ENCODE assay signal across 25 cellular contexts in genomic region chr1:151713874-151714273, GRCh38. TPM values are rescaled to one million over a fixed set of nuclear protein-coding genes. Genes with fewer than 3 reads are reported as not detected.
A peak's percentile ranks its signal among the peaks of the same experiment; 100 is the strongest.
DNase-seq lines count a peak whose midpoint lies in the region; ATAC-seq and TF ChIP-seq lines count a peak whose summit lies in the region.
"Had no signal": no experiment of that assay in that cellular context is flagged by ENCODE, and none has a peak within 500 bp of the region (broad histone marks: within the 10 kb centered on the region; RNA-seq: fewer than 3 reads in every experiment).

No MANE protein-coding gene starts in this region.

- H3K4me3 Mint-ChIP-seq in glutamatergic neuron (ENCODE audit: unreplicated experiment), result peak overlapping the region; percentile 100
- H3K4me3 Mint-ChIP-seq: activated CD4-positive, alpha-beta memory T cell treated with anti-CD3 and anti-CD28 coated beads, Interleukin-2, amount 10 ng/mL, durations not matched to agents 7 days and 5 days; central memory CD8-positive, alpha-beta T cell; nephron had no signal

- H3K27me3 ChIP-seq in RWPE2 (ENCODE audit: insufficient read depth, poor library complexity, severe bottlenecking) (peaks cover 7% of the 10 kb centered on the region), hepatocyte (peaks cover 29% of the 10 kb centered on the region)

- ATAC-seq in RWPE2 (ENCODE audit: low read depth) (peak; percentile 69), GM18502 (IDR thresholded peaks at IDR 0.05; ENCODE audit: poor library complexity, unreplicated experiment) (no peak), GM18909 (IDR thresholded peaks at IDR 0.05; ENCODE audit: poor library complexity, unreplicated experiment) (no peak)
- ATAC-seq: GM12878 had no signal

- peaks cover 64% of the 10 kb centered on the region for H3K4me1 Mint-ChIP-seq in glutamatergic neuron (ENCODE audit: low read depth, unreplicated experiment)

- H3K9me3 Mint-ChIP-seq in glutamatergic neuron (ENCODE audit: unreplicated experiment), result peaks cover 22% of the 10 kb centered on the region
- H3K9me3 Mint-ChIP-seq: activated CD4-positive, alpha-beta memory T cell treated with anti-CD3 and anti-CD28 coated beads, Interleukin-2, amount 10 ng/mL, durations not matched to agents 7 days and 5 days; central memory CD8-positive, alpha-beta T cell; nephron had no signal

- H3K4me2 ChIP-seq in hepatocyte, result no peak overlapping the region

- H3K4me1 ChIP-seq in RWPE2 (ENCODE audit: insufficient read depth, poor library complexity, severe bottlenecking), result peaks cover 4% of the 10 kb centered on the region
- H3K4me1 ChIP-seq in hepatocyte (ENCODE audit: insufficient read depth), result peaks cover 17% of the 10 kb centered on the region

- H3K36me3 ChIP-seq in RWPE2 (ENCODE audit: low read depth) (no peaks in the 10 kb centered on the region), hepatocyte (replicated peaks; ENCODE audit: insufficient read depth, low read depth) (no peaks in the 10 kb centered on the region)

- H3K27ac ChIP-seq in RWPE2 (ENCODE audit: poor library complexity, severe bottlenecking) (no peak overlapping the region), hepatocyte (no peak overlapping the region)

- H3K9me2 ChIP-seq in hepatocyte (replicated peaks; ENCODE audit: insufficient read depth), result no peaks in the 10 kb centered on the region

- no peaks in the 10 kb centered on the region for H3K9me3 ChIP-seq in RWPE2 (ENCODE audit: severe bottlenecking)
- H3K9me3 ChIP-seq in hepatocyte (ENCODE audit: low read depth), result no peaks in the 10 kb centered on the region

- peaks cover 11% of the 10 kb centered on the region for H3K36me3 Mint-ChIP-seq in glutamatergic neuron (ENCODE audit: unreplicated experiment)

- peak overlapping the region; percentile 22 for H3K27ac Mint-ChIP-seq in glutamatergic neuron (ENCODE audit: unreplicated experiment)
- H3K27ac Mint-ChIP-seq: activated CD4-positive, alpha-beta memory T cell treated with anti-CD3 and anti-CD28 coated beads, Interleukin-2, amount 10 ng/mL, durations not matched to agents 7 days and 5 days; nephron had no signal

- no peaks in the 10 kb centered on the region for H3K79me2 ChIP-seq in hepatocyte

- TF ChIP-seq CTCF in RWPE2 (IDR thresholded peaks at IDR 0.05; ENCODE audit: poor library complexity, severe bottlenecking) (no peak), glutamatergic neuron (IDR thresholded peaks at IDR 0.05; ENCODE audit: partially characterized antibody, unreplicated experiment) (no peak), hepatocyte (IDR thresholded peaks at IDR 0.05; ENCODE audit: poor library complexity) (no peak)

- no peak overlapping the region for H2AFZ ChIP-seq in hepatocyte

- 94% methylated on average over 2 of the region's 2 CpGs for WGBS in hepatocyte (ENCODE audit: low lambda C conversion rate, missing lambda C conversion rate)

- H4K20me1 ChIP-seq in hepatocyte (ENCODE audit: insufficient read depth, poor library complexity, severe bottlenecking), result no peaks in the 10 kb centered on the region

- H3K4me3 ChIP-seq in RWPE2 (ENCODE audit: severe bottlenecking), result no peak overlapping the region
- H3K4me3 ChIP-seq in hepatocyte, result no peak overlapping the region
- H3K4me3 ChIP-seq: GM12878 had no signal

- peak; percentile 24 for DNase-seq in DMS 273 treated with DMSO at 0.1 percent for 48 hours (lab: John Stamatoyannopoulos, UW)
- DNase-seq in NCI-H1105 (lab: John Stamatoyannopoulos, UW), result peak; percentile 33
- DNase-seq in RWPE2 (ENCODE audit: low spot score), result no peak
- DNase-seq in glutamatergic neuron, result no peak
- DNase-seq in hepatocyte (ENCODE audit: low spot score), result no peak
- DNase-seq: activated CD4-positive, alpha-beta memory T cell treated with anti-CD3 and anti-CD28 coated beads, Interleukin-2, amount 10 ng/mL, durations not matched to agents 7 days and 5 days; activated gamma-delta T cell treated with Interleukin-2 at 50 U/mL for 16 hours; amniotic stem cell; DND-41; foreskin melanocyte; hippocampal formation; Kasumi-1; NCI-H1092; NCI-H2081; NCI-H774; OCI-M1; substantia nigra; SW 1271 had no signal

- peaks cover 19% of the 10 kb centered on the region for H3K27me3 Mint-ChIP-seq in glutamatergic neuron (ENCODE audit: unreplicated experiment)

RNA-seq across cellular contexts. Expression of gene CELF3, which starts 2.7 kb away (rescaled TPM):
- total RNA-seq in glutamatergic neuron (ENCODE audit: unreplicated experiment), result 274 TPM
- 1.2 and 2.1 TPM in 2 replicates for total RNA-seq in hepatocyte
- 0.85 and 1.1 TPM in 2 replicates for polyA plus RNA-seq in hepatocyte
- total RNA-seq: activated CD4-positive, alpha-beta memory T cell treated with anti-CD3 and anti-CD28 coated beads, Interleukin-2, amount 10 ng/mL, durations not matched to agents 7 days and 5 days; GM12878; ureter had no signal
- polyA plus RNA-seq: liver had no signal

RNA-seq across cellular contexts. Expression of gene RIIAD1, which starts 7.4 kb away (rescaled TPM):
- total RNA-seq in glutamatergic neuron (ENCODE audit: unreplicated experiment) (3.8 TPM), hepatocyte (7.9 TPM in 1 of 2 replicates, not detected in the other)
- polyA plus RNA-seq in hepatocyte, result 2.3 TPM in 1 of 2 replicates, not detected in the other
- total RNA-seq: activated CD4-positive, alpha-beta memory T cell treated with anti-CD3 and anti-CD28 coated beads, Interleukin-2, amount 10 ng/mL, durations not matched to agents 7 days and 5 days; GM12878; liver; ureter had no signal
- polyA plus RNA-seq: GM12878, liver had no signal

RNA-seq across cellular contexts. Expression of gene MRPL9, which starts 49.4 kb away (rescaled TPM):
- total RNA-seq in glutamatergic neuron (ENCODE audit: unreplicated experiment), result 75.0 TPM
- 50.3 and 68.8 TPM in 2 replicates for total RNA-seq in hepatocyte
- polyA plus RNA-seq in hepatocyte, result 72.5 and 88.0 TPM in 2 replicates

Comparison
In these comparisons a context has a peak if more than half of its experiments do, and no peak if none do; other contexts are left out.
1. DNase-seq: peak in DMS 273 treated with DMSO at 0.1 percent for 48 hours (single experiment) and NCI-H1105 (single experiment); none in RWPE2 (single experiment), glutamatergic neuron (single experiment) and hepatocyte (single experiment).
2. RNA of gene CELF3, which starts 2.7 kb away (total RNA-seq): 274 TPM in glutamatergic neuron (single experiment); 1.2 to 2.1 TPM in hepatocyte; every median in the first group is over 10 times any median in the second.